ENCODE assay signal across 12 cellular contexts in genomic region chr5:128436825-128437224, GRCh38.
A peak's percentile ranks its signal among the peaks of the same experiment; 100 is the strongest.
DNase-seq lines count a peak whose midpoint lies in the region; ATAC-seq and TF ChIP-seq lines count a peak whose summit lies in the region.
"Had no signal": no experiment of that assay in that cellular context is flagged by ENCODE, and none has a peak within 500 bp of the region (broad histone marks: within the 10 kb centered on the region; RNA-seq: fewer than 3 reads in every experiment).

No MANE protein-coding gene starts in this region.

- H3K9me3 ChIP-seq in SK-N-SH: no peaks in the 10 kb centered on the region
- no peaks in the 10 kb centered on the region for H3K9me3 ChIP-seq in fibroblast of lung (ENCODE audit: control insufficient read depth, insufficient read depth, low read depth, low read length)
- H3K9me3 ChIP-seq in smooth muscle cell (replicated peaks; ENCODE audit: low read depth): no peaks in the 10 kb centered on the region

- 11% methylated on average over 3 of the region's 3 CpGs for WGBS in SK-N-SH (ENCODE audit: low lambda C conversion rate)
- 55% methylated on average over 3 of the region's 3 CpGs for WGBS in smooth muscle cell (ENCODE audit: low lambda C conversion rate)

- DNase-seq in SK-N-SH (no peak), RPMI7951 (ENCODE audit: low read depth) (peak; percentile 18), fibroblast of lung (ENCODE audit: low read depth in 2 of 2) (peak; percentile 53 to 79), smooth muscle cell (lab: John Stamatoyannopoulos, UW; ENCODE audit: unreplicated experiment) (no peak), NCI-H2227 treated with DMSO at 0.1 percent for 48 hours (lab: John Stamatoyannopoulos, UW) (no peak)
- DNase-seq: activated T-cell treated with anti-CD3 and anti-CD28 coated beads for 4 hours, NCI-H1417 had no signal

- POLR2A ChIA-PET in SK-N-SH (lab: Yijun Ruan, JAX): no interaction called here

- CTCF ChIA-PET in SK-N-SH (lab: Yijun Ruan, JAX): no interaction called here

- no peak for TF ChIP-seq EP300 in SK-N-SH (IDR thresholded peaks at IDR 0.05; ENCODE audit: borderline replicate concordance in 1 of 2, low read depth in 1 of 2, low read length in 1 of 2)

- H3K9me2 ChIP-seq in SK-N-SH: no peaks in the 10 kb centered on the region

- H2AFZ ChIP-seq in SK-N-SH (ENCODE audit: low read depth) (no peak overlapping the region), fibroblast of lung (ENCODE audit: low read length) (no peak overlapping the region), smooth muscle cell (ENCODE audit: low read depth) (no peak overlapping the region)

- peaks cover 4% of the 10 kb centered on the region; the same call in 1 of the 2 replicates for H3K27me3 ChIP-seq in SK-N-SH (ENCODE audit: insufficient read depth)
- no peaks in the 10 kb centered on the region for H3K27me3 ChIP-seq in fibroblast of lung (ENCODE audit: control insufficient read depth, insufficient read depth, low read length)
- no peaks in the 10 kb centered on the region for H3K27me3 ChIP-seq in smooth muscle cell (ENCODE audit: low read depth)

- H3K4me1 ChIP-seq in SK-N-SH (ENCODE audit: control insufficient read depth in 1 of 2, insufficient read depth in 2 of 2, low read depth in 1 of 2, low read length in 1 of 2): no peaks in the 10 kb centered on the region
- no peaks in the 10 kb centered on the region for H3K4me1 ChIP-seq in fibroblast of lung (ENCODE audit: control insufficient read depth, extremely low read depth, insufficient read depth, low read length)
- peaks cover 1% of the 10 kb centered on the region for H3K4me1 ChIP-seq in smooth muscle cell (ENCODE audit: low read depth)

- H3K4me3 ChIP-seq in SK-N-SH (ENCODE audit: low read depth in 2 of 2, low read length in 1 of 2): no peak overlapping the region
- H3K4me3 ChIP-seq in fibroblast of lung (replicated peaks in 1 of 4; ENCODE audit: control extremely low read depth in 1 of 4, insufficient read depth in 1 of 4, low read depth in 3 of 4, low read length in 4 of 4): no peak overlapping the region
- H3K4me3 ChIP-seq in smooth muscle cell: no peak overlapping the region

- H3K27ac ChIP-seq in SK-N-SH (ENCODE audit: low read depth in 2 of 2, low read length in 1 of 2): no peak overlapping the region
- peak overlapping the region; percentile 27 for H3K27ac ChIP-seq in fibroblast of lung (ENCODE audit: insufficient read depth, low read length)
- H3K27ac ChIP-seq in smooth muscle cell (ENCODE audit: low read depth): peak overlapping the region; percentile 51
- H3K27ac ChIP-seq: 22Rv1 had no signal

- H3K4me2 ChIP-seq in SK-N-SH (no peak overlapping the region), fibroblast of lung (ENCODE audit: extremely low read depth, insufficient read depth, low read length) (no peak overlapping the region), smooth muscle cell (no peak overlapping the region)

- TF ChIP-seq CTCF in SK-N-SH (IDR thresholded peaks at IDR 0.05) (no peak), fibroblast of lung (conservative IDR thresholded peaks at IDR 0.05 in 1 of 2, IDR thresholded peaks at IDR 0.05 in 1 of 2; ENCODE audit: low read depth in 1 of 2, low read length in 2 of 2) (no peak), smooth muscle cell (IDR thresholded peaks at IDR 0.05; ENCODE audit: borderline replicate concordance, insufficient read depth, poor library complexity, severe bottlenecking) (no peak)

- no peak for TF ChIP-seq RAD21 in SK-N-SH (IDR thresholded peaks at IDR 0.05; ENCODE audit: low read length)

- H3K79me2 ChIP-seq in SK-N-SH (ENCODE audit: insufficient read depth) (no peaks in the 10 kb centered on the region), fibroblast of lung (ENCODE audit: control insufficient read depth, insufficient read depth, low read length) (no peaks in the 10 kb centered on the region), smooth muscle cell (ENCODE audit: low read depth) (no peaks in the 10 kb centered on the region)

- H4K20me1 ChIP-seq in SK-N-SH (ENCODE audit: insufficient read depth) (no peaks in the 10 kb centered on the region), fibroblast of lung (ENCODE audit: control insufficient read depth, extremely low read depth, insufficient read depth, low read length) (no peaks in the 10 kb centered on the region), smooth muscle cell (ENCODE audit: low read depth) (no peaks in the 10 kb centered on the region)

- no peaks in the 10 kb centered on the region for H3K36me3 ChIP-seq in SK-N-SH (replicated peaks in 1 of 2; ENCODE audit: control insufficient read depth in 1 of 2, insufficient read depth in 2 of 2, low read length in 1 of 2)
- no peaks in the 10 kb centered on the region for H3K36me3 ChIP-seq in fibroblast of lung (ENCODE audit: control insufficient read depth, insufficient read depth, low read length)
- no peaks in the 10 kb centered on the region for H3K36me3 ChIP-seq in smooth muscle cell (ENCODE audit: low read depth)

- H3F3A ChIP-seq in SK-N-SH (replicated peaks; ENCODE audit: insufficient read depth) (no peaks in the 10 kb centered on the region), smooth muscle cell (ENCODE audit: low read depth) (no peaks in the 10 kb centered on the region)

- H3K9ac ChIP-seq in SK-N-SH (no peak overlapping the region), fibroblast of lung (ENCODE audit: insufficient read depth, low read length) (no peak overlapping the region), smooth muscle cell (ENCODE audit: low read depth) (peak overlapping the region; percentile 20)

- ATAC-seq in SK-N-SH treated with all-trans-retinoic acid at 6 μM for 48 hours (peak; percentile 78), GM19351 (IDR thresholded peaks at IDR 0.05; ENCODE audit: unreplicated experiment) (no peak), GM21786 (IDR thresholded peaks at IDR 0.05; ENCODE audit: unreplicated experiment) (no peak)
- ATAC-seq: natural killer cell treated with Interleukin-12 subunit alpha and Interleukin-12 subunit beta and Interleukin-15 and Interleukin-18, amount 100 ng/mL, for 72 hours had no signal

TF ChIP-seq in SK-N-SH treated with all-trans-retinoic acid at 6 μM for 48 hours, 23 proteins besides CTCF, POLR2A, EP300 and RAD21:
- no peak for TF ChIP-seq CSRNP3 (CRISPR knock-in tag; IDR thresholded peaks at IDR 0.05)
- peak; percentile 21; the same call in 1 of the 2 replicates for TF ChIP-seq ZC3H10 (CRISPR knock-in tag; IDR thresholded peaks at IDR 0.05)
- no peak for TF ChIP-seq TCF4 (CRISPR knock-in tag; IDR thresholded peaks at IDR 0.05; ENCODE audit: borderline replicate concordance)

TF ChIP-seq in SK-N-SH, 30 proteins besides CTCF, POLR2A, EP300 and RAD21:
- TF ChIP-seq TAF1 (IDR thresholded peaks at IDR 0.05; ENCODE audit: borderline replicate concordance, low read depth, low read length): no peak
- no peak for TF ChIP-seq EZH2phosphoT487 (IDR thresholded peaks at IDR 0.05; ENCODE audit: borderline replicate concordance, low read depth)
- no peak for TF ChIP-seq FOXJ3 (CRISPR knock-in tag; IDR thresholded peaks at IDR 0.05)
- TF ChIP-seq JUND (IDR thresholded peaks at IDR 0.05): no peak
- no peak for TF ChIP-seq TCF12 (IDR thresholded peaks at IDR 0.05)
- no peak for TF ChIP-seq NRF1 (IDR thresholded peaks at IDR 0.05; ENCODE audit: low read depth, low read length)
- TF ChIP-seq FOXM1 (IDR thresholded peaks at IDR 0.05; ENCODE audit: low read depth): no peak
- TF ChIP-seq RXRA (IDR thresholded peaks at IDR 0.05; ENCODE audit: borderline replicate concordance, low read depth): no peak
- no peak for TF ChIP-seq IRF3 (IDR thresholded peaks at IDR 0.05; ENCODE audit: low read depth, low read length)
TF ChIP-seq in SK-N-SH: peak in this region for 0.

Comparison
In these comparisons a context has a peak if more than half of its experiments do, and no peak if none do; other contexts are left out.
1. DNase-seq: peak in RPMI7951 (single experiment) and fibroblast of lung (2 of 2); none in SK-N-SH (single experiment), smooth muscle cell (single experiment) and NCI-H2227 treated with DMSO at 0.1 percent for 48 hours (single experiment).
2. H3K27ac ChIP-seq: peak in fibroblast of lung (single experiment) and smooth muscle cell (single experiment); none in SK-N-SH (0 of 2).